23 cellular contexts compared by ENCODE assay signal in the genomic region with DNA sequence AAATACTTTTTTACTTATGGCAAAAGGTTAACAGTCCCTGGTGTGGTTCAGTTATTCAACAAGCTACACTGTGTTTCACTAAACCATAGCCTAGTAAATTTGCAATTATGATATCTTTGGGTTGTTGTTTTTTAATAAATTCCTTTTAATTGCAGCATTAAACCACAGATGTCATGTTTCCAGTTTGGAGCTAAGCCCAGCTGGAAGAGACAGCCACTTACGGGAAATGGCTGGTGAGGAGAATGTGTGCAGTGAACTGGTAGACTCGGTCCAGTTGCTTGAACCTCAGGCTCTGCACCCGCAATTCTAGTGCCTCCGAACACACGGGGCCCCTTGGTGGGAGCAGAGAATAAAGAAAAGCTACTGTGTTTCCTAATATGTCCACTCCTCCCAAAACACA.
"Had no signal": no experiment of that assay in that cellular context is flagged by ENCODE, and none has a peak within 500 bp of the region (broad histone marks: within the 10 kb centered on the region; RNA-seq: fewer than 3 reads in every experiment).

No MANE protein-coding gene starts in this region.

- H3K9me3 Mint-ChIP-seq: activated CD8-positive, alpha-beta T cell treated with anti-CD3 and anti-CD28 coated beads for 36 hours; activated naive CD4-positive, alpha-beta T cell treated with anti-CD3 and anti-CD28 coated beads, Interleukin-2, amount 50 U/mL, for 24 hours; brain; dendritic cell treated with granulocyte-macrophage colony-stimulating factor and Interleukin-4, amounts not matched to agents 40 ng/mL and 50 ng/mL, for 4 days; naive thymus-derived CD4-positive, alpha-beta T cell; stimulated activated memory B cell treated with anti-CD40 and anti-IgM and Interleukin-4, amounts not matched to agents 10 μg/mL and 1 μg/mL and 100 μg/mL, for 72 hours had no signal

- DNase-seq: activated CD4-positive, alpha-beta T cell treated with anti-CD3 and anti-CD28 coated beads for 48 hours; activated CD4-positive, CD25-positive, alpha-beta regulatory T cell; activated CD8-positive, alpha-beta memory T cell treated with anti-CD3 and anti-CD28 coated beads, Interleukin-2, amount 10 ng/mL, durations not matched to agents 7 days and 5 days; activated CD8-positive, alpha-beta T cell treated with anti-CD3 and anti-CD28 coated beads for 36 hours; activated gamma-delta T cell treated with Interleukin-2 at 50 U/mL for 16 hours; effector CD4-positive, alpha-beta T cell; erythroblast; hypothalamus; left cardiac atrium; naive thymus-derived CD4-positive, alpha-beta T cell; retina; sigmoid colon; stimulated activated CD4-positive, alpha-beta T cell treated with anti-CD3 and anti-CD28 coated beads, Interleukin-15, amount 100 ng/mL, for 24 hours; T1000; testis; trophoblast cell; uterus had no signal

- H3K4me3 Mint-ChIP-seq: activated CD8-positive, alpha-beta memory T cell treated with anti-CD3 and anti-CD28 coated beads, Interleukin-2, amount 10 ng/mL, durations not matched to agents 7 days and 5 days; activated CD8-positive, alpha-beta T cell treated with anti-CD3 and anti-CD28 coated beads for 36 hours; activated naive CD4-positive, alpha-beta T cell treated with anti-CD3 and anti-CD28 coated beads, Interleukin-2, amount 50 U/mL, for 24 hours; brain; dendritic cell treated with granulocyte-macrophage colony-stimulating factor and Interleukin-4, amounts not matched to agents 40 ng/mL and 50 ng/mL, for 4 days; naive thymus-derived CD4-positive, alpha-beta T cell; stimulated activated memory B cell treated with anti-CD40 and anti-IgM and Interleukin-4, amounts not matched to agents 10 μg/mL and 1 μg/mL and 100 μg/mL, for 72 hours had no signal

- ATAC-seq: activated CD8-positive, alpha-beta memory T cell treated with anti-CD3 and anti-CD28 coated beads, Interleukin-2, amount 10 ng/mL, durations not matched to agents 7 days and 5 days; activated CD8-positive, alpha-beta T cell treated with anti-CD3 and anti-CD28 coated beads for 36 hours; gastroesophageal sphincter; left cardiac atrium; naive thymus-derived CD4-positive, alpha-beta T cell; stimulated activated memory B cell treated with anti-CD40 and anti-IgM and Interleukin-4, amounts not matched to agents 10 μg/mL and 1 μg/mL and 100 μg/mL, for 72 hours had no signal

- H3K27ac Mint-ChIP-seq: activated CD8-positive, alpha-beta memory T cell treated with anti-CD3 and anti-CD28 coated beads, Interleukin-2, amount 10 ng/mL, durations not matched to agents 7 days and 5 days; activated CD8-positive, alpha-beta T cell treated with anti-CD3 and anti-CD28 coated beads for 36 hours; activated naive CD4-positive, alpha-beta T cell treated with anti-CD3 and anti-CD28 coated beads, Interleukin-2, amount 50 U/mL, for 24 hours; dendritic cell treated with granulocyte-macrophage colony-stimulating factor and Interleukin-4, amounts not matched to agents 40 ng/mL and 50 ng/mL, for 4 days; naive thymus-derived CD4-positive, alpha-beta T cell; progenitor cell of endocrine pancreas; stimulated activated memory B cell treated with anti-CD40 and anti-IgM and Interleukin-4, amounts not matched to agents 10 μg/mL and 1 μg/mL and 100 μg/mL, for 72 hours had no signal

- H3K36me3 Mint-ChIP-seq: activated CD8-positive, alpha-beta memory T cell treated with anti-CD3 and anti-CD28 coated beads, Interleukin-2, amount 10 ng/mL, durations not matched to agents 7 days and 5 days had no signal

- H3K27me3 Mint-ChIP-seq: activated CD8-positive, alpha-beta memory T cell treated with anti-CD3 and anti-CD28 coated beads, Interleukin-2, amount 10 ng/mL, durations not matched to agents 7 days and 5 days; activated CD8-positive, alpha-beta T cell treated with anti-CD3 and anti-CD28 coated beads for 36 hours; activated naive CD4-positive, alpha-beta T cell treated with anti-CD3 and anti-CD28 coated beads, Interleukin-2, amount 50 U/mL, for 24 hours; brain; dendritic cell treated with granulocyte-macrophage colony-stimulating factor and Interleukin-4, amounts not matched to agents 40 ng/mL and 50 ng/mL, for 4 days; naive thymus-derived CD4-positive, alpha-beta T cell; progenitor cell of endocrine pancreas; stimulated activated memory B cell treated with anti-CD40 and anti-IgM and Interleukin-4, amounts not matched to agents 10 μg/mL and 1 μg/mL and 100 μg/mL, for 72 hours had no signal
